In the genomic region with DNA sequence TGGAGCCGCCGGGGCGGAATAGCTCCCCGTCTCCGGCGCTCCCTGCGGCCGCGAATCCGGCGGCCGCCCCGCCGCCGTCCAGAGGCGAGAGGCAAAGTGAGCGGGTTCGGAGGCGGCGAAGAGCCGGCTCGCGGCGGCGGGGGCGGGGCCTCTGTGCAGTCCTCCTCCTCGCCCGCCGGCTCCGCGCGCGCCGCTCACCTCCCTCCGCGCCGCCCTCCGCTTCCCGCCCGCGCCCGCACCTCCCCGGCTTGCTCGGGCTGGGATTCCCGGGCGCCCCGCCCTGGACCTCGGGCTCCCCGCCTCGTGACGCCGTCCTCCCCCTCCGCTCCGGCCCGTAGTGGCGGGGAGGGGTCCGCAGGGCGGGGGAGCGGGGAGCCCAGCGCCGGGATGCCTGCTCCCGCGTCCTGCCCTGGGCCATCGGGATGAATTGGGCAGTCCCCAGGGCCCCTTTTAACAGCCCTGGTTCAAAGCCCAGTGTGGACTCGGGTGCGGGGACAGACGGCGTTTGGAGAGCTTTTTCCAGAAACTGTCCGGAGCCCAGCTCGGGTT, we compare ENCODE assay signal across 8 cellular contexts. TPM values are rescaled to one million over a fixed set of nuclear protein-coding genes. Genes with fewer than 3 reads are reported as not detected.
A peak's percentile ranks its signal among the peaks of the same experiment; 100 is the strongest.
DNase-seq lines count a peak whose midpoint lies in the region; ATAC-seq and TF ChIP-seq lines count a peak whose summit lies in the region.

A gene with protein sequence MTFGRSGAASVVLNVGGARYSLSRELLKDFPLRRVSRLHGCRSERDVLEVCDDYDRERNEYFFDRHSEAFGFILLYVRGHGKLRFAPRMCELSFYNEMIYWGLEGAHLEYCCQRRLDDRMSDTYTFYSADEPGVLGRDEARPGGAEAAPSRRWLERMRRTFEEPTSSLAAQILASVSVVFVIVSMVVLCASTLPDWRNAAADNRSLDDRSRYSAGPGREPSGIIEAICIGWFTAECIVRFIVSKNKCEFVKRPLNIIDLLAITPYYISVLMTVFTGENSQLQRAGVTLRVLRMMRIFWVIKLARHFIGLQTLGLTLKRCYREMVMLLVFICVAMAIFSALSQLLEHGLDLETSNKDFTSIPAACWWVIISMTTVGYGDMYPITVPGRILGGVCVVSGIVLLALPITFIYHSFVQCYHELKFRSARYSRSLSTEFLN (minus strand): TSS at position 98 of the 549 bp plus-strand sequence. CDS start 481 bp downstream, outside the sequence.

- peaks cover 8 to 11% (median 8%) of the 10 kb centered on the region in 3 donors for H3K4me1 Mint-ChIP-seq in T-cell

- H3K4me3 ChIP-seq in MM.1S (ENCODE audit: low read length) (peak within 1 kb of the TSS; percentile 96), iPS DF 6.9 (ENCODE audit: low read length) (peak within 1 kb of the TSS; percentile 71), skin epidermis (peak within 1 kb of the TSS; percentile 34 to 59 (median 46))

- peak within 1 kb of the TSS; percentile 95 for H2AFZ ChIP-seq in MM.1S (ENCODE audit: low read length)

- H3K9me3 Mint-ChIP-seq in T-cell: no peaks in the 10 kb centered on the region

- peak within 1 kb of the TSS; percentile 51; the same call in 1 of the 2 replicates for H3K27ac ChIP-seq in MM.1S (ENCODE audit: low read length)
- no peak within 1 kb of the TSS for H3K27ac ChIP-seq in iPS DF 6.9 (ENCODE audit: low read length)
- H3K27ac ChIP-seq in skin epidermis: peak within 1 kb of the TSS in 9 of 21 experiments; percentile 0 to 60 (median 26)

- H3K27me3 Mint-ChIP-seq in T-cell: peaks cover 6 to 18% of the 10 kb centered on the region in 2 donors

- H3K79me2 ChIP-seq in MM.1S (ENCODE audit: low read length): no peaks in the 10 kb centered on the region

- H3K4me3 Mint-ChIP-seq in T-cell: peak within 1 kb of the TSS; percentile 90 to 93 (median 90)

- CTCF ChIA-PET in T-cell (lab: Charles Lee): interaction anchor here (0.6 to 1.4 kb wide), 4 partner anchors 20 to 624 kb away, joined by 3 to 6 read pairs (median 4); no protein-coding TSS in a partner anchor

- H3K9me2 ChIP-seq in MM.1S (replicated peaks; ENCODE audit: insufficient read depth, low read length): no peaks in the 10 kb centered on the region

- H3K9me3 ChIP-seq in MM.1S (replicated peaks; ENCODE audit: insufficient read depth, low read length) (no peaks in the 10 kb centered on the region), iPS DF 6.9 (ENCODE audit: control insufficient read depth, insufficient read depth, low read length) (no peaks in the 10 kb centered on the region)

- DNase-seq in COLO829 (ENCODE audit: low spot score) (peak; percentile 33), MM.1S (peak; percentile 77), T-cell (peak; percentile 11 to 68 (median 44)), amniotic epithelial cell (ENCODE audit: low read depth) (peak; percentile 29), iPS DF 6.9 (ENCODE audit: low read depth, low spot score) (no peak), NK-92 (lab: John Stamatoyannopoulos, UW; ENCODE audit: unreplicated experiment) (no peak)

- POLR2A ChIA-PET in T-cell (lab: Charles Lee): interaction anchor here in 1 of 2 donors (0.6 kb wide), 2 partner anchors 16 to 362 kb away, joined by 4 to 5 read pairs; no protein-coding TSS in a partner anchor

- H3K36me3 Mint-ChIP-seq in T-cell: no peaks in the 10 kb centered on the region

- no CpG with 5 or more reads among the region's 70 CpGs for WGBS in iPS DF 6.9 (ENCODE audit: insufficient coverage, insufficient read length)

- peaks cover 9% of the 10 kb centered on the region; the same call in 1 of the 2 replicates for H3F3A ChIP-seq in MM.1S (ENCODE audit: insufficient read depth, low read length)

- no peak for TF ChIP-seq CTCF in MM.1S (IDR thresholded peaks at IDR 0.05; ENCODE audit: low read length)

- H3K4me2 ChIP-seq in MM.1S (ENCODE audit: low read depth, low read length): peak within 1 kb of the TSS; percentile 99

- H3K36me3 ChIP-seq in MM.1S (replicated peaks; ENCODE audit: insufficient read depth, low read length): no peaks in the 10 kb centered on the region
- no peaks in the 10 kb centered on the region for H3K36me3 ChIP-seq in iPS DF 6.9 (ENCODE audit: control insufficient read depth, insufficient read depth, low read length)

- H3K4me1 ChIP-seq in MM.1S (ENCODE audit: low read length): peaks cover 9% of the 10 kb centered on the region; the same call in 1 of the 2 replicates
- H3K4me1 ChIP-seq in iPS DF 6.9 (ENCODE audit: control insufficient read depth, insufficient read depth, low read length): no peaks in the 10 kb centered on the region; the same call in 1 of the 2 replicates

- no peaks in the 10 kb centered on the region for H4K20me1 ChIP-seq in MM.1S (ENCODE audit: insufficient read depth, low read length)

- ATAC-seq in GM21529 (IDR thresholded peaks at IDR 0.05; ENCODE audit: unreplicated experiment): peak; percentile 53
- peak; percentile 79 to 84 (median 82) for ATAC-seq in T-cell (replicated peaks in 1 of 4)

- peak within 1 kb of the TSS; percentile 70 for H3K9ac ChIP-seq in MM.1S (ENCODE audit: low read length)

- H3K27me3 ChIP-seq in MM.1S (replicated peaks; ENCODE audit: insufficient read depth, low read length): no peaks in the 10 kb centered on the region
- H3K27me3 ChIP-seq in iPS DF 6.9 (ENCODE audit: control insufficient read depth, insufficient read depth, low read length): no peaks in the 10 kb centered on the region; the same call in 1 of the 2 replicates

- peak within 1 kb of the TSS; percentile 78 to 82 for H3K27ac Mint-ChIP-seq in T-cell

RNA-seq across cellular contexts. Expression of the gene that starts here (rescaled TPM):
- under 1 TPM in 3 of 5 donors, not detected in 2; 0.09 to 0.25 (median 0.15) TPM for total RNA-seq in T-cell

Comparison
In these comparisons a context has a peak if more than half of its experiments do, and no peak if none do; other contexts are left out.
1. Peak in DNase-seq and ATAC-seq in T-cell; RNA of the gene not detected or under 1 TPM.
2. DNase-seq: peak in COLO829 (single experiment), MM.1S (single experiment) and amniotic epithelial cell (single experiment); none in iPS DF 6.9 (single experiment) and NK-92 (single experiment).
3. H3K4me3 ChIP-seq: peak in every context shown above with its lines; median percentile 96 in MM.1S; 71 in iPS DF 6.9; 46 in skin epidermis.